Comparison of ENCODE assay signal across 26 cellular contexts in the genomic region with DNA sequence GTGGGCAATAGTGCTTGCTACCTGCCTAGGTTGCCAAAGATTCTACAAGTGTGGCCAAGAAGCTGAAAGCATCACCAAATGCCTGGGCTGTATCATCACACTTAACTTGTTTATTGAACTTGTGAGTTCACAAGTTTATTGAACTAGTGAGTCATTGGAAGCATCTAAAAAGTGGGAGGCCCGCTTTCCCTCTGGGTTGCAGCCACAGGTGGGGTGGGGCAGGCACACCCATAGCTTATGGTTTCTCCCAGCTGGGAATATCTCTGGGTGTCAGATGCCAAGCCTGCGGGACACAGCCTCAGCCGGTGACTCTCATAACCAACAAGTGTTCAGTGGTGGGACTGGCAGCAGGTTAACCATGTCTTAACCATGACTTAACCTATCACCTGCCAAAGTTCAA.
DNase-seq lines count a peak whose midpoint lies in the region; ATAC-seq, FAIRE-seq and TF ChIP-seq lines count a peak whose summit lies in the region.
"Had no signal": no experiment of that assay in that cellular context is flagged by ENCODE, and none has a peak within 500 bp of the region (broad histone marks: within the 10 kb centered on the region; RNA-seq: fewer than 3 reads in every experiment).

No MANE protein-coding gene starts in this region.

- H3K27me3 ChIP-seq in breast epithelium (no peaks in the 10 kb centered on the region), astrocyte (ENCODE audit: insufficient read depth, low read length) (no peaks in the 10 kb centered on the region), foreskin keratinocyte (peaks cover 3% of the 10 kb centered on the region), endodermal cell (ENCODE audit: control insufficient read depth, insufficient read depth, low read length, poor library complexity, severe bottlenecking) (no peaks in the 10 kb centered on the region)
- H3K27me3 ChIP-seq: esophagus muscularis mucosa, right atrium auricular region had no signal

- TF ChIP-seq CTCF in MCF 10A (IDR thresholded peaks at IDR 0.05; ENCODE audit: unreplicated experiment): no peak
- no peak for TF ChIP-seq CTCF in breast epithelium (IDR thresholded peaks at IDR 0.05)
- no peak for TF ChIP-seq CTCF in astrocyte (IDR thresholded peaks at IDR 0.05; ENCODE audit: insufficient read depth, low read depth, low read length)
- no peak for TF ChIP-seq CTCF in foreskin keratinocyte (conservative IDR thresholded peaks at IDR 0.05)
- no peak for TF ChIP-seq CTCF in chondrocyte (IDR thresholded peaks at IDR 0.05)
- TF ChIP-seq CTCF in endodermal cell (conservative IDR thresholded peaks at IDR 0.05): no peak

- POLR2A ChIA-PET in MCF 10A (lab: Yijun Ruan, JAX): interaction anchor here (0.7 kb wide), 1 partner anchor 789 kb away, joined by 3 read pairs; no protein-coding TSS in a partner anchor

- no peak overlapping the region for H2AFZ ChIP-seq in astrocyte (ENCODE audit: low read depth, low read length)

- intact Hi-C loops in MCF 10A (cut with micrococcal nuclease): no loop called here
- intact Hi-C loops in breast epithelium (cut with DNase I; ENCODE audit: low total_unique reads): no loop called here

- H3K9ac ChIP-seq in astrocyte (ENCODE audit: low read length) (no peak overlapping the region), endodermal cell (ENCODE audit: extremely low read depth, low read length, poor library complexity, severe bottlenecking) (no peak overlapping the region)

- H3K27me3 Mint-ChIP-seq in MCF 10A (ENCODE audit: insufficient read depth, unreplicated experiment) (no peaks in the 10 kb centered on the region), astrocyte (ENCODE audit: low read depth, unreplicated experiment) (no peaks in the 10 kb centered on the region), chondrocyte (ENCODE audit: low read depth) (peaks cover 14% of the 10 kb centered on the region), endodermal cell (ENCODE audit: insufficient read depth) (peaks cover 3% of the 10 kb centered on the region)
- H3K27me3 Mint-ChIP-seq: activated naive CD4-positive, alpha-beta T cell treated with anti-CD3 and anti-CD28 coated beads, Interleukin-2, amount 50 U/mL, for 24 hours; CD4-positive, alpha-beta T cell had no signal

- H3K9me3 Mint-ChIP-seq in MCF 10A (ENCODE audit: unreplicated experiment) (no peaks in the 10 kb centered on the region), astrocyte (ENCODE audit: unreplicated experiment) (no peaks in the 10 kb centered on the region), chondrocyte (ENCODE audit: low read depth) (peaks cover 4% of the 10 kb centered on the region), endodermal cell (no peaks in the 10 kb centered on the region)
- H3K9me3 Mint-ChIP-seq: activated naive CD4-positive, alpha-beta T cell treated with anti-CD3 and anti-CD28 coated beads, Interleukin-2, amount 50 U/mL, for 24 hours; activated T-cell treated with anti-CD3 and anti-CD28 coated beads, Interleukin-2, amount 50 U/mL, for 72 hours; CD4-positive, alpha-beta T cell had no signal

- H3K4me1 Mint-ChIP-seq in MCF 10A (ENCODE audit: insufficient read depth, unreplicated experiment): no peaks in the 10 kb centered on the region
- no peaks in the 10 kb centered on the region for H3K4me1 Mint-ChIP-seq in astrocyte (ENCODE audit: low read depth, unreplicated experiment)
- H3K4me1 Mint-ChIP-seq in chondrocyte (ENCODE audit: low read depth): no peaks in the 10 kb centered on the region
- H3K4me1 Mint-ChIP-seq in endodermal cell: no peaks in the 10 kb centered on the region
- H3K4me1 Mint-ChIP-seq: activated naive CD4-positive, alpha-beta T cell treated with anti-CD3 and anti-CD28 coated beads, Interleukin-2, amount 50 U/mL, for 24 hours; natural killer cell had no signal

- H3K79me2 ChIP-seq in astrocyte (ENCODE audit: insufficient read depth, low read length): no peaks in the 10 kb centered on the region

- H3K9me3 ChIP-seq in breast epithelium: no peaks in the 10 kb centered on the region
- no peaks in the 10 kb centered on the region for H3K9me3 ChIP-seq in astrocyte (ENCODE audit: insufficient read depth, low read depth, low read length)
- no peaks in the 10 kb centered on the region for H3K9me3 ChIP-seq in endodermal cell (ENCODE audit: control insufficient read depth, low read length)
- H3K9me3 ChIP-seq: esophagus muscularis mucosa, right atrium auricular region had no signal

- H3K36me3 Mint-ChIP-seq in MCF 10A (ENCODE audit: insufficient read depth, unreplicated experiment) (no peaks in the 10 kb centered on the region), astrocyte (ENCODE audit: low read depth, unreplicated experiment) (no peaks in the 10 kb centered on the region), chondrocyte (ENCODE audit: low read depth) (no peaks in the 10 kb centered on the region), endodermal cell (ENCODE audit: low read depth) (no peaks in the 10 kb centered on the region)
- H3K36me3 Mint-ChIP-seq: activated naive CD4-positive, alpha-beta T cell treated with anti-CD3 and anti-CD28 coated beads, Interleukin-2, amount 50 U/mL, for 24 hours; natural killer cell had no signal

- DNase-seq in MCF 10A (ENCODE audit: unreplicated experiment) (peak; percentile 42), breast epithelium (ENCODE audit: low spot score in 2 of 2) (no peak), astrocyte (ENCODE audit: low read depth) (peak; percentile 67), foreskin keratinocyte (peak; percentile 49 to 70), urothelium cell line (ENCODE audit: low spot score) (peak; percentile 53), chondrocyte (ENCODE audit: low spot score) (no peak), endodermal cell (no peak)
- DNase-seq: activated CD4-positive, alpha-beta T cell treated with anti-CD3 and anti-CD28 coated beads for 1 hour; activated CD8-positive, alpha-beta memory T cell treated with anti-CD3 and anti-CD28 coated beads for 24 hours; activated T-cell treated with anti-CD3 and anti-CD28 coated beads, Interleukin-2, amount 50 U/mL, for 72 hours; anterior cingulate cortex; CD4-positive, alpha-beta T cell; DMS153; glutamatergic neuron; left cardiac atrium; natural killer cell; NCI-H1694 treated with DMSO at 0.1 percent for 48 hours; NCI-H2227 treated with DMSO at 0.1 percent for 48 hours; NCI-H748 treated with DMSO at 0.1 percent for 48 hours; SHP77; trophoblast cell had no signal

- H3K27ac ChIP-seq in breast epithelium: no peak overlapping the region
- H3K27ac ChIP-seq in astrocyte (ENCODE audit: low read depth, low read length): no peak overlapping the region
- no peak overlapping the region for H3K27ac ChIP-seq in foreskin keratinocyte
- no peak overlapping the region for H3K27ac ChIP-seq in endodermal cell (ENCODE audit: low read depth, low read length)
- H3K27ac ChIP-seq: 22Rv1, esophagus muscularis mucosa, right atrium auricular region had no signal

- WGBS in endodermal cell (ENCODE audit: insufficient coverage in 1 of 2, insufficient read length in 1 of 2), 2 experiments: 91 to 100% methylated on average over 2 to 3 of the region's 3 CpGs

- no peaks in the 10 kb centered on the region for H3K36me3 ChIP-seq in breast epithelium
- H3K36me3 ChIP-seq in astrocyte (ENCODE audit: insufficient read depth, low read length): no peaks in the 10 kb centered on the region
- H3K36me3 ChIP-seq in endodermal cell (ENCODE audit: control insufficient read depth, insufficient read depth, low read length): no peaks in the 10 kb centered on the region
- H3K36me3 ChIP-seq: esophagus muscularis mucosa, right atrium auricular region had no signal

- H3K4me3 Mint-ChIP-seq in MCF 10A (ENCODE audit: unreplicated experiment): no peak overlapping the region
- H3K4me3 Mint-ChIP-seq in astrocyte (ENCODE audit: unreplicated experiment): no peak overlapping the region
- no peak overlapping the region for H3K4me3 Mint-ChIP-seq in chondrocyte (ENCODE audit: unreplicated experiment)
- no peak overlapping the region for H3K4me3 Mint-ChIP-seq in endodermal cell
- H3K4me3 Mint-ChIP-seq: activated naive CD4-positive, alpha-beta T cell treated with anti-CD3 and anti-CD28 coated beads, Interleukin-2, amount 50 U/mL, for 24 hours; activated T-cell treated with anti-CD3 and anti-CD28 coated beads, Interleukin-2, amount 50 U/mL, for 72 hours; CD4-positive, alpha-beta T cell; natural killer cell had no signal

- H3K4me3 ChIP-seq in breast epithelium (no peak overlapping the region), astrocyte (ENCODE audit: insufficient read depth, low read depth, low read length) (no peak overlapping the region), endodermal cell (ENCODE audit: low read length) (no peak overlapping the region)
- H3K4me3 ChIP-seq: esophagus muscularis mucosa, right atrium auricular region had no signal

- ATAC-seq in foreskin keratinocyte: peak; percentile 68
- ATAC-seq in HG02642 (IDR thresholded peaks at IDR 0.05; ENCODE audit: poor library complexity, unreplicated experiment): no peak
- ATAC-seq: activated T-cell treated with anti-CD3 and anti-CD28 coated beads, Interleukin-2, amount 50 U/mL, for 72 hours; left cardiac atrium; natural killer cell had no signal

- no peak overlapping the region for H3K4me2 ChIP-seq in astrocyte (ENCODE audit: low read length)

- H3K4me1 ChIP-seq in breast epithelium: no peaks in the 10 kb centered on the region
- no peaks in the 10 kb centered on the region for H3K4me1 ChIP-seq in astrocyte (ENCODE audit: insufficient read depth, low read length)
- H3K4me1 ChIP-seq in foreskin keratinocyte: no peaks in the 10 kb centered on the region
- H3K4me1 ChIP-seq in endodermal cell (ENCODE audit: control insufficient read depth, insufficient read depth, low read length): no peaks in the 10 kb centered on the region
- H3K4me1 ChIP-seq: esophagus muscularis mucosa, right atrium auricular region had no signal

- TF ChIP-seq POLR2A in breast epithelium (IDR thresholded peaks at IDR 0.05): no peak

- no peak for FAIRE-seq in astrocyte (lab: Jason Lieb, UNC)
- FAIRE-seq in urothelium cell line (lab: Jason Lieb, UNC): no peak

- no TSS peak for BruUV-seq in MCF 10A (replicated peaks; lab: Mats Ljungman, UMichigan)

- CTCF ChIA-PET in MCF 10A (lab: Yijun Ruan, JAX): no interaction called here

- H4K20me1 ChIP-seq in astrocyte (ENCODE audit: insufficient read depth, low read length): no peaks in the 10 kb centered on the region

- no peak overlapping the region for H3K27ac Mint-ChIP-seq in MCF 10A (ENCODE audit: low read depth, unreplicated experiment)
- no peak overlapping the region for H3K27ac Mint-ChIP-seq in astrocyte (ENCODE audit: unreplicated experiment)
- H3K27ac Mint-ChIP-seq in chondrocyte (ENCODE audit: unreplicated experiment): no peak overlapping the region
- H3K27ac Mint-ChIP-seq in endodermal cell: no peak overlapping the region
- H3K27ac Mint-ChIP-seq: activated naive CD4-positive, alpha-beta T cell treated with anti-CD3 and anti-CD28 coated beads, Interleukin-2, amount 50 U/mL, for 24 hours; activated T-cell treated with anti-CD3 and anti-CD28 coated beads, Interleukin-2, amount 50 U/mL, for 72 hours; CD4-positive, alpha-beta T cell; natural killer cell had no signal

Comparison
In these comparisons a context has a peak if more than half of its experiments do, and no peak if none do; other contexts are left out.
1. DNase-seq: peak in MCF 10A (single experiment), astrocyte (single experiment), foreskin keratinocyte (2 of 2) and urothelium cell line (single experiment); none in breast epithelium (0 of 2), chondrocyte (single experiment) and endodermal cell (single experiment).